In genomic region chr17:65228287-65228686, GRCh38 we compare ENCODE assay signal across 1 cellular context.
TF ChIP-seq lines count a peak whose summit lies in the region.

No MANE protein-coding gene starts in this region.

TF ChIP-seq in HCT116, 20 proteins besides CTCF, POLR2A, EP300 and RAD21:
- TF ChIP-seq REST (IDR thresholded peaks at IDR 0.05; ENCODE audit: low read depth) (no peak), YY1 (IDR thresholded peaks at IDR 0.05; ENCODE audit: extremely low read depth, insufficient replicate concordance, low read depth, low read length) (no peak), EZH2phosphoT487 (IDR thresholded peaks at IDR 0.05; ENCODE audit: borderline replicate concordance) (no peak), TCF7L2 (IDR thresholded peaks at IDR 0.05; ENCODE audit: borderline replicate concordance, extremely low read depth, insufficient read depth, insufficient read length) (no peak), POLR2AphosphoS5 (IDR thresholded peaks at IDR 0.05; ENCODE audit: low read depth, low read length) (no peak), EGR1 (IDR thresholded peaks at IDR 0.05; ENCODE audit: low read depth) (no peak), ZBTB33 (IDR thresholded peaks at IDR 0.05; ENCODE audit: extremely low read depth, insufficient replicate concordance, low read length) (no peak)
TF ChIP-seq in HCT116: peak in this region for 0.
